13 cellular contexts compared by ENCODE assay signal in genomic region chr20:9200620-9201019, GRCh38.
A peak's percentile ranks its signal among the peaks of the same experiment; 100 is the strongest.
DNase-seq lines count a peak whose midpoint lies in the region; ATAC-seq and TF ChIP-seq lines count a peak whose summit lies in the region.
"Had no signal": no experiment of that assay in that cellular context is flagged by ENCODE, and none has a peak within 500 bp of the region (broad histone marks: within the 10 kb centered on the region; RNA-seq: fewer than 3 reads in every experiment).

No MANE protein-coding gene starts in this region.

- H3K79me2 ChIP-seq in hepatocyte, result no peaks in the 10 kb centered on the region

- no peaks in the 10 kb centered on the region for H3K9me3 ChIP-seq in hepatocyte (ENCODE audit: low read depth)

- 89% methylated on average over 1 of the region's 1 CpG for WGBS in hepatocyte (ENCODE audit: low lambda C conversion rate, missing lambda C conversion rate)

- no peak overlapping the region for H2AFZ ChIP-seq in hepatocyte

- peaks cover 1% of the 10 kb centered on the region for H3K9me3 Mint-ChIP-seq in T-helper 2 cell treated with Interferon-gamma antibody and Interleukin-4, amounts not matched to agents 5 μg/mL and 100 μg/mL, for 36 hours

- no peaks in the 10 kb centered on the region for H4K20me1 ChIP-seq in hepatocyte (ENCODE audit: insufficient read depth, poor library complexity, severe bottlenecking)

- H3K27ac ChIP-seq in hepatocyte, result no peak overlapping the region

- no peaks in the 10 kb centered on the region for H3K27me3 Mint-ChIP-seq in T-helper 2 cell treated with Interferon-gamma antibody and Interleukin-4, amounts not matched to agents 5 μg/mL and 100 μg/mL, for 36 hours (ENCODE audit: low read depth)
- H3K27me3 Mint-ChIP-seq: memory B cell had no signal

- H3K9me2 ChIP-seq in hepatocyte (replicated peaks; ENCODE audit: insufficient read depth), result no peaks in the 10 kb centered on the region

- no peak for ATAC-seq in left lobe of liver

- H3K4me3 ChIP-seq in hepatocyte, result no peak overlapping the region

- H3K27me3 ChIP-seq in hepatocyte, result no peaks in the 10 kb centered on the region

- H3K36me3 Mint-ChIP-seq in T-helper 2 cell treated with Interferon-gamma antibody and Interleukin-4, amounts not matched to agents 5 μg/mL and 100 μg/mL, for 36 hours (ENCODE audit: low read depth), result no peaks in the 10 kb centered on the region
- H3K36me3 Mint-ChIP-seq: memory B cell had no signal

- DNase-seq in AG08395 (ENCODE audit: low spot score) (peak; percentile 53), HS-5 (ENCODE audit: low read depth) (peak; percentile 85), amniotic epithelial cell (ENCODE audit: low read depth) (peak; percentile 91), hepatocyte (ENCODE audit: low spot score) (peak; percentile 24), left lobe of liver (ENCODE audit: low spot score) (no peak), NCI-H1436 (lab: John Stamatoyannopoulos, UW) (no peak), NCI-H510A (lab: John Stamatoyannopoulos, UW) (no peak)
- no peak for DNase-seq in T-helper 2 cell treated with Interferon-gamma antibody and Interleukin-4, amounts not matched to agents 5 μg/mL and 100 μg/mL, for 36 hours (ENCODE audit: low spot score)
- DNase-seq: amygdala; effector CD4-positive, alpha-beta T cell; MM.1S; NCI-H2227 treated with DMSO at 0.1 percent for 48 hours had no signal

- no peaks in the 10 kb centered on the region for H3K4me1 Mint-ChIP-seq in T-helper 2 cell treated with Interferon-gamma antibody and Interleukin-4, amounts not matched to agents 5 μg/mL and 100 μg/mL, for 36 hours (ENCODE audit: low read depth)
- H3K4me1 Mint-ChIP-seq: memory B cell had no signal

- H3K36me3 ChIP-seq in hepatocyte (replicated peaks; ENCODE audit: insufficient read depth, low read depth), result no peaks in the 10 kb centered on the region

- H3K27ac Mint-ChIP-seq in T-helper 2 cell treated with Interferon-gamma antibody and Interleukin-4, amounts not matched to agents 5 μg/mL and 100 μg/mL, for 36 hours, result no peak overlapping the region
- H3K27ac Mint-ChIP-seq: memory B cell had no signal

- H3K4me3 Mint-ChIP-seq in T-helper 2 cell treated with Interferon-gamma antibody and Interleukin-4, amounts not matched to agents 5 μg/mL and 100 μg/mL, for 36 hours, result no peak overlapping the region
- H3K4me3 Mint-ChIP-seq: memory B cell had no signal

- no peak for TF ChIP-seq CTCF in hepatocyte (IDR thresholded peaks at IDR 0.05; ENCODE audit: poor library complexity)

- no peaks in the 10 kb centered on the region for H3K4me1 ChIP-seq in hepatocyte (ENCODE audit: insufficient read depth)

- no peak overlapping the region for H3K4me2 ChIP-seq in hepatocyte

Comparison
In these comparisons a context has a peak if more than half of its experiments do, and no peak if none do; other contexts are left out.
1. DNase-seq: peak in AG08395 (single experiment), HS-5 (single experiment), amniotic epithelial cell (single experiment) and hepatocyte (single experiment); none in left lobe of liver (single experiment), T-helper 2 cell treated with Interferon-gamma antibody and Interleukin-4, amounts not matched to agents 5 μg/mL and 100 μg/mL, for 36 hours (single experiment), NCI-H1436 (single experiment) and NCI-H510A (single experiment).